Comparison of ENCODE assay signal across 1 cellular context in genomic region chr18:69216390-69216789, GRCh38.
TF ChIP-seq lines count a peak whose summit lies in the region.

No MANE protein-coding gene starts in this region.

TF ChIP-seq in SK-N-SH treated with all-trans-retinoic acid at 6 μM for 48 hours, 23 proteins besides CTCF, POLR2A, EP300 and RAD21 (continued from another document):
- TF ChIP-seq PATZ1 (CRISPR knock-in tag; IDR thresholded peaks at IDR 0.05; ENCODE audit: borderline replicate concordance) (no peak), ARNTL (CRISPR knock-in tag; IDR thresholded peaks at IDR 0.05; ENCODE audit: borderline replicate concordance, low read depth) (no peak)
